ENCODE assay signal across 1 cellular context in genomic region chr1:83998599-83999315, GRCh38.
TF ChIP-seq lines count a peak whose summit lies in the region.

A gene with protein sequence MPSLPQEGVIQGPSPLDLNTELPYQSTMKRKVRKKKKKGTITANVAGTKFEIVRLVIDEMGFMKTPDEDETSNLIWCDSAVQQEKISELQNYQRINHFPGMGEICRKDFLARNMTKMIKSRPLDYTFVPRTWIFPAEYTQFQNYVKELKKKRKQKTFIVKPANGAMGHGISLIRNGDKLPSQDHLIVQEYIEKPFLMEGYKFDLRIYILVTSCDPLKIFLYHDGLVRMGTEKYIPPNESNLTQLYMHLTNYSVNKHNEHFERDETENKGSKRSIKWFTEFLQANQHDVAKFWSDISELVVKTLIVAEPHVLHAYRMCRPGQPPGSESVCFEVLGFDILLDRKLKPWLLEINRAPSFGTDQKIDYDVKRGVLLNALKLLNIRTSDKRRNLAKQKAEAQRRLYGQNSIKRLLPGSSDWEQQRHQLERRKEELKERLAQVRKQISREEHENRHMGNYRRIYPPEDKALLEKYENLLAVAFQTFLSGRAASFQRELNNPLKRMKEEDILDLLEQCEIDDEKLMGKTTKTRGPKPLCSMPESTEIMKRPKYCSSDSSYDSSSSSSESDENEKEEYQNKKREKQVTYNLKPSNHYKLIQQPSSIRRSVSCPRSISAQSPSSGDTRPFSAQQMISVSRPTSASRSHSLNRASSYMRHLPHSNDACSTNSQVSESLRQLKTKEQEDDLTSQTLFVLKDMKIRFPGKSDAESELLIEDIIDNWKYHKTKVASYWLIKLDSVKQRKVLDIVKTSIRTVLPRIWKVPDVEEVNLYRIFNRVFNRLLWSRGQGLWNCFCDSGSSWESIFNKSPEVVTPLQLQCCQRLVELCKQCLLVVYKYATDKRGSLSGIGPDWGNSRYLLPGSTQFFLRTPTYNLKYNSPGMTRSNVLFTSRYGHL (minus strand): TSS chr1:83999132. CDS start chr1:83952211, 46,921 bp downstream.

TF ChIP-seq in K562, 482 proteins besides CTCF, POLR2A, EP300 and RAD21 (continues in another document):
- TF ChIP-seq, protein P1, sequence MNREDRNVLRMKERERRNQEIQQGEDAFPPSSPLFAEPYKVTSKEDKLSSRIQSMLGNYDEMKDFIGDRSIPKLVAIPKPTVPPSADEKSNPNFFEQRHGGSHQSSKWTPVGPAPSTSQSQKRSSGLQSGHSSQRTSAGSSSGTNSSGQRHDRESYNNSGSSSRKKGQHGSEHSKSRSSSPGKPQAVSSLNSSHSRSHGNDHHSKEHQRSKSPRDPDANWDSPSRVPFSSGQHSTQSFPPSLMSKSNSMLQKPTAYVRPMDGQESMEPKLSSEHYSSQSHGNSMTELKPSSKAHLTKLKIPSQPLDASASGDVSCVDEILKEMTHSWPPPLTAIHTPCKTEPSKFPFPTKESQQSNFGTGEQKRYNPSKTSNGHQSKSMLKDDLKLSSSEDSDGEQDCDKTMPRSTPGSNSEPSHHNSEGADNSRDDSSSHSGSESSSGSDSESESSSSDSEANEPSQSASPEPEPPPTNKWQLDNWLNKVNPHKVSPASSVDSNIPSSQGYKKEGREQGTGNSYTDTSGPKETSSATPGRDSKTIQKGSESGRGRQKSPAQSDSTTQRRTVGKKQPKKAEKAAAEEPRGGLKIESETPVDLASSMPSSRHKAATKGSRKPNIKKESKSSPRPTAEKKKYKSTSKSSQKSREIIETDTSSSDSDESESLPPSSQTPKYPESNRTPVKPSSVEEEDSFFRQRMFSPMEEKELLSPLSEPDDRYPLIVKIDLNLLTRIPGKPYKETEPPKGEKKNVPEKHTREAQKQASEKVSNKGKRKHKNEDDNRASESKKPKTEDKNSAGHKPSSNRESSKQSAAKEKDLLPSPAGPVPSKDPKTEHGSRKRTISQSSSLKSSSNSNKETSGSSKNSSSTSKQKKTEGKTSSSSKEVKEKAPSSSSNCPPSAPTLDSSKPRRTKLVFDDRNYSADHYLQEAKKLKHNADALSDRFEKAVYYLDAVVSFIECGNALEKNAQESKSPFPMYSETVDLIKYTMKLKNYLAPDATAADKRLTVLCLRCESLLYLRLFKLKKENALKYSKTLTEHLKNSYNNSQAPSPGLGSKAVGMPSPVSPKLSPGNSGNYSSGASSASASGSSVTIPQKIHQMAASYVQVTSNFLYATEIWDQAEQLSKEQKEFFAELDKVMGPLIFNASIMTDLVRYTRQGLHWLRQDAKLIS (CRISPR knock-in tag; IDR thresholded peaks at IDR 0.05), result 0 out of 2 replicates have a peak, but pooled peaks have one; percentile 27
- TF ChIP-seq PPARD (CRISPR knock-in tag; IDR thresholded peaks at IDR 0.05) (no peak), POLR2G (IDR thresholded peaks at IDR 0.05; ENCODE audit: low read depth, low read length) (peak; percentile 76), JUND (IDR thresholded peaks at IDR 0.05; ENCODE audit: borderline replicate concordance, low read depth, low read length) (peak; percentile 90), JUND (tag; IDR thresholded peaks at IDR 0.05; ENCODE audit: borderline replicate concordance, low read depth, low read length) (no peak), ASH1L (IDR thresholded peaks at IDR 0.05; ENCODE audit: borderline replicate concordance, low read depth, partially characterized antibody) (peak; percentile 60), TOE1 (IDR thresholded peaks at IDR 0.05; ENCODE audit: borderline replicate concordance) (peak; percentile 96), TOE1 (CRISPR knock-in tag; IDR thresholded peaks at IDR 0.05; ENCODE audit: borderline replicate concordance, low read depth) (no peak), NCOA6 (IDR thresholded peaks at IDR 0.05) (peak; percentile 75), CXXC5 (CRISPR knock-in tag; IDR thresholded peaks at IDR 0.05) (peak; percentile 96), MAFG (tag; conservative IDR thresholded peaks at IDR 0.05) (peak; percentile 37), CREM (IDR thresholded peaks at IDR 0.05; ENCODE audit: low read depth) (peak; percentile 62; the same call in 1 of the 2 replicates), NONO (IDR thresholded peaks at IDR 0.05; ENCODE audit: low read depth in 2 of 2, low read length in 1 of 2) (peak in 1 of 2 experiments; percentile 99; a peak in 2 of 4 replicates), ELF2 (CRISPR knock-in tag; IDR thresholded peaks at IDR 0.05) (no peak), NFE2 (IDR thresholded peaks at IDR 0.05; ENCODE audit: low read depth) (peak; percentile 56), TAF1 (IDR thresholded peaks at IDR 0.05; ENCODE audit: control insufficient read depth, extremely low read depth, insufficient read depth, low read length, severe bottlenecking) (peak; percentile 17), RBFOX2 (IDR thresholded peaks at IDR 0.05; ENCODE audit: low read depth, low read length) (peak; percentile 66), PML (IDR thresholded peaks at IDR 0.05; ENCODE audit: low read length) (no peak), HLTF (IDR thresholded peaks at IDR 0.05) (0 out of 2 replicates have a peak, but pooled peaks have one; percentile 25), CTBP1 (IDR thresholded peaks at IDR 0.05; ENCODE audit: borderline replicate concordance) (peak; percentile 91; the same call in 1 of the 2 replicates), RB1 (IDR thresholded peaks at IDR 0.05; ENCODE audit: low read depth) (peak; percentile 91), RBM22 (IDR thresholded peaks at IDR 0.05; ENCODE audit: low read depth, low read length, poor library complexity, severe bottlenecking) (no peak), GABPB1 (CRISPR knock-in tag; IDR thresholded peaks at IDR 0.05) (peak; percentile 37; the same call in 1 of the 2 replicates), DLX4 (CRISPR knock-in tag; IDR thresholded peaks at IDR 0.05) (no peak), CBFA2T3 (IDR thresholded peaks at IDR 0.05) (0 out of 2 replicates have a peak, but pooled peaks have one; percentile 14), TCF7L2 (IDR thresholded peaks at IDR 0.05; ENCODE audit: low read depth, low read length) (peak; percentile 85), ZNF740 (CRISPR knock-in tag; IDR thresholded peaks at IDR 0.05) (no peak), ZNF740 (tag; IDR thresholded peaks at IDR 0.05) (peak in 1 of 2 experiments; percentile 44; a peak in 1 of 4 replicates)
- TF ChIP-seq, protein P2, sequence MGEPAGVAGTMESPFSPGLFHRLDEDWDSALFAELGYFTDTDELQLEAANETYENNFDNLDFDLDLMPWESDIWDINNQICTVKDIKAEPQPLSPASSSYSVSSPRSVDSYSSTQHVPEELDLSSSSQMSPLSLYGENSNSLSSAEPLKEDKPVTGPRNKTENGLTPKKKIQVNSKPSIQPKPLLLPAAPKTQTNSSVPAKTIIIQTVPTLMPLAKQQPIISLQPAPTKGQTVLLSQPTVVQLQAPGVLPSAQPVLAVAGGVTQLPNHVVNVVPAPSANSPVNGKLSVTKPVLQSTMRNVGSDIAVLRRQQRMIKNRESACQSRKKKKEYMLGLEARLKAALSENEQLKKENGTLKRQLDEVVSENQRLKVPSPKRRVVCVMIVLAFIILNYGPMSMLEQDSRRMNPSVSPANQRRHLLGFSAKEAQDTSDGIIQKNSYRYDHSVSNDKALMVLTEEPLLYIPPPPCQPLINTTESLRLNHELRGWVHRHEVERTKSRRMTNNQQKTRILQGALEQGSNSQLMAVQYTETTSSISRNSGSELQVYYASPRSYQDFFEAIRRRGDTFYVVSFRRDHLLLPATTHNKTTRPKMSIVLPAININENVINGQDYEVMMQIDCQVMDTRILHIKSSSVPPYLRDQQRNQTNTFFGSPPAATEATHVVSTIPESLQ (CRISPR knock-in tag; IDR thresholded peaks at IDR 0.05), result peak; percentile 57; the same call in 1 of the 2 replicates
- TF ChIP-seq, protein P3, sequence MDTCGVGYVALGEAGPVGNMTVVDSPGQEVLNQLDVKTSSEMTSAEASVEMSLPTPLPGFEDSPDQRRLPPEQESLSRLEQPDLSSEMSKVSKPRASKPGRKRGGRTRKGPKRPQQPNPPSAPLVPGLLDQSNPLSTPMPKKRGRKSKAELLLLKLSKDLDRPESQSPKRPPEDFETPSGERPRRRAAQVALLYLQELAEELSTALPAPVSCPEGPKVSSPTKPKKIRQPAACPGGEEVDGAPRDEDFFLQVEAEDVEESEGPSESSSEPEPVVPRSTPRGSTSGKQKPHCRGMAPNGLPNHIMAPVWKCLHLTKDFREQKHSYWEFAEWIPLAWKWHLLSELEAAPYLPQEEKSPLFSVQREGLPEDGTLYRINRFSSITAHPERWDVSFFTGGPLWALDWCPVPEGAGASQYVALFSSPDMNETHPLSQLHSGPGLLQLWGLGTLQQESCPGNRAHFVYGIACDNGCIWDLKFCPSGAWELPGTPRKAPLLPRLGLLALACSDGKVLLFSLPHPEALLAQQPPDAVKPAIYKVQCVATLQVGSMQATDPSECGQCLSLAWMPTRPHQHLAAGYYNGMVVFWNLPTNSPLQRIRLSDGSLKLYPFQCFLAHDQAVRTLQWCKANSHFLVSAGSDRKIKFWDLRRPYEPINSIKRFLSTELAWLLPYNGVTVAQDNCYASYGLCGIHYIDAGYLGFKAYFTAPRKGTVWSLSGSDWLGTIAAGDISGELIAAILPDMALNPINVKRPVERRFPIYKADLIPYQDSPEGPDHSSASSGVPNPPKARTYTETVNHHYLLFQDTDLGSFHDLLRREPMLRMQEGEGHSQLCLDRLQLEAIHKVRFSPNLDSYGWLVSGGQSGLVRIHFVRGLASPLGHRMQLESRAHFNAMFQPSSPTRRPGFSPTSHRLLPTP (IDR thresholded peaks at IDR 0.05; ENCODE audit: borderline replicate concordance, extremely low read depth, insufficient read length), result no peak
- TF ChIP-seq, protein P4, sequence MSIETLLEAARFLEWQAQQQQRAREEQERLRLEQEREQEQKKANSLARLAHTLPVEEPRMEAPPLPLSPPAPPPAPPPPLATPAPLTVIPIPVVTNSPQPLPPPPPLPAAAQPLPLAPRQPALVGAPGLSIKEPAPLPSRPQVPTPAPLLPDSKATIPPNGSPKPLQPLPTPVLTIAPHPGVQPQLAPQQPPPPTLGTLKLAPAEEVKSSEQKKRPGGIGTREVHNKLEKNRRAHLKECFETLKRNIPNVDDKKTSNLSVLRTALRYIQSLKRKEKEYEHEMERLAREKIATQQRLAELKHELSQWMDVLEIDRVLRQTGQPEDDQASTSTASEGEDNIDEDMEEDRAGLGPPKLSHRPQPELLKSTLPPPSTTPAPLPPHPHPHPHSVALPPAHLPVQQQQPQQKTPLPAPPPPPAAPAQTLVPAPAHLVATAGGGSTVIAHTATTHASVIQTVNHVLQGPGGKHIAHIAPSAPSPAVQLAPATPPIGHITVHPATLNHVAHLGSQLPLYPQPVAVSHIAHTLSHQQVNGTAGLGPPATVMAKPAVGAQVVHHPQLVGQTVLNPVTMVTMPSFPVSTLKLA (conservative IDR thresholded peaks at IDR 0.05), result peak in 1 of 2 experiments; percentile 79; a peak in 2 of 4 replicates
- TF ChIP-seq, protein P5, sequence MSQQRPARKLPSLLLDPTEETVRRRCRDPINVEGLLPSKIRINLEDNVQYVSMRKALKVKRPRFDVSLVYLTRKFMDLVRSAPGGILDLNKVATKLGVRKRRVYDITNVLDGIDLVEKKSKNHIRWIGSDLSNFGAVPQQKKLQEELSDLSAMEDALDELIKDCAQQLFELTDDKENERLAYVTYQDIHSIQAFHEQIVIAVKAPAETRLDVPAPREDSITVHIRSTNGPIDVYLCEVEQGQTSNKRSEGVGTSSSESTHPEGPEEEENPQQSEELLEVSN (IDR thresholded peaks at IDR 0.05; ENCODE audit: borderline replicate concordance in 1 of 2, extremely low read depth in 1 of 2, insufficient read depth in 1 of 2, insufficient read length in 1 of 2, low read depth in 1 of 2, low read length in 1 of 2, poor library complexity in 1 of 2, severe bottlenecking in 1 of 2), result peak in 1 of 2 experiments; percentile 73
- TF ChIP-seq, protein P6, sequence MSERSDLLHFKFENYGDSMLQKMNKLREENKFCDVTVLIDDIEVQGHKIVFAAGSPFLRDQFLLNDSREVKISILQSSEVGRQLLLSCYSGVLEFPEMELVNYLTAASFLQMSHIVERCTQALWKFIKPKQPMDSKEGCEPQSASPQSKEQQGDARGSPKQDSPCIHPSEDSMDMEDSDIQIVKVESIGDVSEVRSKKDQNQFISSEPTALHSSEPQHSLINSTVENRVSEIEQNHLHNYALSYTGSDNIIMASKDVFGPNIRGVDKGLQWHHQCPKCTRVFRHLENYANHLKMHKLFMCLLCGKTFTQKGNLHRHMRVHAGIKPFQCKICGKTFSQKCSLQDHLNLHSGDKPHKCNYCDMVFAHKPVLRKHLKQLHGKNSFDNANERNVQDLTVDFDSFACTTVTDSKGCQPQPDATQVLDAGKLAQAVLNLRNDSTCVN (CRISPR knock-in tag; IDR thresholded peaks at IDR 0.05), result no peak
